Comparison of ENCODE assay signal across 1 cellular context in the genomic region with DNA sequence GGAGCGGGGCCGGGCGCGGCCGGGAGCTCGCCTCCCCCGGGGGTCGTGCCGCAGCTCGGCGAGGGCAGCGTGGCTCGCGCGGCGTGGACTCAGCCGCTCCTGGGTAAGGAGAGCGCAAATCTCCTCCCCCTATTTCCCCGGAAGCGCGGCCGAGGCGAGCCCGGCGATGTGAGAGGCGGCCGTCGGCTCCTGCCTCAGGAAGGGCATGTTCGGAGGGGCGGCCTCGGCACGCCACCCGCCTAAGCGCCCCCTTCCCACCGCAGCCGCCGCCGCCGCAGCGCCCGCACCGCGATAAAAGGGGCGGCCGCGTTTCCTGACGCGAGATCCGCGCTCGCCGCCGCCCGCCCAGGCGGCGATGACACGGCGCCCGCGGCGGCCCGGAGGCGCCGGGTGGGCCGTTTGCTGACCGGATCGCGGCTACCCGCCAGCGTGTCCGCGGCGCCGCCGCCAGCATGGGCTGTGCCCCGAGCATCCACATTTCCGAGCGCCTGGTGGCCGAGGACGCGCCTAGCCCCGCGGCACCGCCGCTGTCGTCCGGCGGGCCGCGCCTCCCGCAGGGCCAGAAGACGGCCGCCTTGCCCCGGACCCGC.
TF ChIP-seq lines count a peak whose summit lies in the region.

A gene with protein sequence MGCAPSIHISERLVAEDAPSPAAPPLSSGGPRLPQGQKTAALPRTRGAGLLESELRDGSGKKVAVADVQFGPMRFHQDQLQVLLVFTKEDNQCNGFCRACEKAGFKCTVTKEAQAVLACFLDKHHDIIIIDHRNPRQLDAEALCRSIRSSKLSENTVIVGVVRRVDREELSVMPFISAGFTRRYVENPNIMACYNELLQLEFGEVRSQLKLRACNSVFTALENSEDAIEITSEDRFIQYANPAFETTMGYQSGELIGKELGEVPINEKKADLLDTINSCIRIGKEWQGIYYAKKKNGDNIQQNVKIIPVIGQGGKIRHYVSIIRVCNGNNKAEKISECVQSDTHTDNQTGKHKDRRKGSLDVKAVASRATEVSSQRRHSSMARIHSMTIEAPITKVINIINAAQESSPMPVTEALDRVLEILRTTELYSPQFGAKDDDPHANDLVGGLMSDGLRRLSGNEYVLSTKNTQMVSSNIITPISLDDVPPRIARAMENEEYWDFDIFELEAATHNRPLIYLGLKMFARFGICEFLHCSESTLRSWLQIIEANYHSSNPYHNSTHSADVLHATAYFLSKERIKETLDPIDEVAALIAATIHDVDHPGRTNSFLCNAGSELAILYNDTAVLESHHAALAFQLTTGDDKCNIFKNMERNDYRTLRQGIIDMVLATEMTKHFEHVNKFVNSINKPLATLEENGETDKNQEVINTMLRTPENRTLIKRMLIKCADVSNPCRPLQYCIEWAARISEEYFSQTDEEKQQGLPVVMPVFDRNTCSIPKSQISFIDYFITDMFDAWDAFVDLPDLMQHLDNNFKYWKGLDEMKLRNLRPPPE (plus strand): TSS at position 146 of the 590 bp plus-strand sequence. CDS start 307 bp downstream, at position 453.

TF ChIP-seq in K562, 482 proteins besides CTCF, POLR2A, EP300 and RAD21 (continues in another document):
- TF ChIP-seq ZNF24 (IDR thresholded peaks at IDR 0.05) (no peak), ZNF41 (CRISPR knock-in tag; conservative IDR thresholded peaks at IDR 0.05) (no peak), BCL6 (CRISPR knock-in tag; IDR thresholded peaks at IDR 0.05) (no peak), ZNF584 (CRISPR knock-in tag; IDR thresholded peaks at IDR 0.05; ENCODE audit: low read depth) (no peak), SAP30 (IDR thresholded peaks at IDR 0.05; ENCODE audit: borderline replicate concordance, insufficient read depth, low read depth, low read length, poor library complexity, severe bottlenecking) (peak; percentile 18), POLR2G (IDR thresholded peaks at IDR 0.05; ENCODE audit: low read depth, low read length) (peak; percentile 34), KDM5B (IDR thresholded peaks at IDR 0.05; ENCODE audit: insufficient replicate concordance, low read depth, low read length) (peak; percentile 27), ZBTB11 (CRISPR knock-in tag; IDR thresholded peaks at IDR 0.05) (0 out of 6 replicates have a peak, but pooled peaks of 1 of the 3 experiments have one; percentile 20), SIN3A (IDR thresholded peaks at IDR 0.05; ENCODE audit: borderline replicate concordance in 2 of 2, control insufficient read depth in 1 of 2, low read depth in 2 of 2, low read length in 2 of 2) (peak in 1 of 2 experiments; percentile 60; a peak in 1 of 4 replicates), RBBP5 (IDR thresholded peaks at IDR 0.05; ENCODE audit: borderline replicate concordance, insufficient read depth, low read length, poor library complexity, severe bottlenecking) (peak; percentile 79), CTCFL (IDR thresholded peaks at IDR 0.05; ENCODE audit: borderline replicate concordance, insufficient read depth, low read depth, low read length, poor library complexity, severe bottlenecking) (peak; percentile 11), PHF8 (IDR thresholded peaks at IDR 0.05; ENCODE audit: borderline replicate concordance, low read length) (peak; percentile 61; the same call in 1 of the 2 replicates), RBM25 (IDR thresholded peaks at IDR 0.05; ENCODE audit: low read depth, low read length, severe bottlenecking) (peak; percentile 39), ELF1 (tag; IDR thresholded peaks at IDR 0.05) (peak; percentile 65), NFATC3 (IDR thresholded peaks at IDR 0.05) (no peak), CEBPG (CRISPR knock-in tag; IDR thresholded peaks at IDR 0.05) (no peak), CEBPG (tag; conservative IDR thresholded peaks at IDR 0.05 in 1 of 2, IDR thresholded peaks at IDR 0.05 in 1 of 2) (no peak), RBFOX2 (IDR thresholded peaks at IDR 0.05; ENCODE audit: low read depth, low read length) (peak; percentile 78), CHD2 (IDR thresholded peaks at IDR 0.05; ENCODE audit: low read depth, low read length) (peak; percentile 72), NELFE (IDR thresholded peaks at IDR 0.05; ENCODE audit: insufficient read depth, insufficient read length) (no peak), BRD4 (IDR thresholded peaks at IDR 0.05) (0 out of 2 replicates have a peak, but pooled peaks have one; percentile 11), TAF1 (IDR thresholded peaks at IDR 0.05; ENCODE audit: control insufficient read depth, extremely low read depth, insufficient read depth, low read length, severe bottlenecking) (peak; percentile 24), GTF2E2 (tag; IDR thresholded peaks at IDR 0.05) (no peak), PTRF (tag; IDR thresholded peaks at IDR 0.05) (no peak), TSHZ1 (CRISPR knock-in tag; IDR thresholded peaks at IDR 0.05) (no peak)
- TF ChIP-seq, protein P1, sequence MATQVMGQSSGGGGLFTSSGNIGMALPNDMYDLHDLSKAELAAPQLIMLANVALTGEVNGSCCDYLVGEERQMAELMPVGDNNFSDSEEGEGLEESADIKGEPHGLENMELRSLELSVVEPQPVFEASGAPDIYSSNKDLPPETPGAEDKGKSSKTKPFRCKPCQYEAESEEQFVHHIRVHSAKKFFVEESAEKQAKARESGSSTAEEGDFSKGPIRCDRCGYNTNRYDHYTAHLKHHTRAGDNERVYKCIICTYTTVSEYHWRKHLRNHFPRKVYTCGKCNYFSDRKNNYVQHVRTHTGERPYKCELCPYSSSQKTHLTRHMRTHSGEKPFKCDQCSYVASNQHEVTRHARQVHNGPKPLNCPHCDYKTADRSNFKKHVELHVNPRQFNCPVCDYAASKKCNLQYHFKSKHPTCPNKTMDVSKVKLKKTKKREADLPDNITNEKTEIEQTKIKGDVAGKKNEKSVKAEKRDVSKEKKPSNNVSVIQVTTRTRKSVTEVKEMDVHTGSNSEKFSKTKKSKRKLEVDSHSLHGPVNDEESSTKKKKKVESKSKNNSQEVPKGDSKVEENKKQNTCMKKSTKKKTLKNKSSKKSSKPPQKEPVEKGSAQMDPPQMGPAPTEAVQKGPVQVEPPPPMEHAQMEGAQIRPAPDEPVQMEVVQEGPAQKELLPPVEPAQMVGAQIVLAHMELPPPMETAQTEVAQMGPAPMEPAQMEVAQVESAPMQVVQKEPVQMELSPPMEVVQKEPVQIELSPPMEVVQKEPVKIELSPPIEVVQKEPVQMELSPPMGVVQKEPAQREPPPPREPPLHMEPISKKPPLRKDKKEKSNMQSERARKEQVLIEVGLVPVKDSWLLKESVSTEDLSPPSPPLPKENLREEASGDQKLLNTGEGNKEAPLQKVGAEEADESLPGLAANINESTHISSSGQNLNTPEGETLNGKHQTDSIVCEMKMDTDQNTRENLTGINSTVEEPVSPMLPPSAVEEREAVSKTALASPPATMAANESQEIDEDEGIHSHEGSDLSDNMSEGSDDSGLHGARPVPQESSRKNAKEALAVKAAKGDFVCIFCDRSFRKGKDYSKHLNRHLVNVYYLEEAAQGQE (CRISPR knock-in tag; IDR thresholded peaks at IDR 0.05; ENCODE audit: low read depth): 0 out of 2 replicates have a peak, but pooled peaks have one; percentile 18
- TF ChIP-seq, protein P2, sequence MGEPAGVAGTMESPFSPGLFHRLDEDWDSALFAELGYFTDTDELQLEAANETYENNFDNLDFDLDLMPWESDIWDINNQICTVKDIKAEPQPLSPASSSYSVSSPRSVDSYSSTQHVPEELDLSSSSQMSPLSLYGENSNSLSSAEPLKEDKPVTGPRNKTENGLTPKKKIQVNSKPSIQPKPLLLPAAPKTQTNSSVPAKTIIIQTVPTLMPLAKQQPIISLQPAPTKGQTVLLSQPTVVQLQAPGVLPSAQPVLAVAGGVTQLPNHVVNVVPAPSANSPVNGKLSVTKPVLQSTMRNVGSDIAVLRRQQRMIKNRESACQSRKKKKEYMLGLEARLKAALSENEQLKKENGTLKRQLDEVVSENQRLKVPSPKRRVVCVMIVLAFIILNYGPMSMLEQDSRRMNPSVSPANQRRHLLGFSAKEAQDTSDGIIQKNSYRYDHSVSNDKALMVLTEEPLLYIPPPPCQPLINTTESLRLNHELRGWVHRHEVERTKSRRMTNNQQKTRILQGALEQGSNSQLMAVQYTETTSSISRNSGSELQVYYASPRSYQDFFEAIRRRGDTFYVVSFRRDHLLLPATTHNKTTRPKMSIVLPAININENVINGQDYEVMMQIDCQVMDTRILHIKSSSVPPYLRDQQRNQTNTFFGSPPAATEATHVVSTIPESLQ (CRISPR knock-in tag; IDR thresholded peaks at IDR 0.05): no peak
- TF ChIP-seq, protein P3, sequence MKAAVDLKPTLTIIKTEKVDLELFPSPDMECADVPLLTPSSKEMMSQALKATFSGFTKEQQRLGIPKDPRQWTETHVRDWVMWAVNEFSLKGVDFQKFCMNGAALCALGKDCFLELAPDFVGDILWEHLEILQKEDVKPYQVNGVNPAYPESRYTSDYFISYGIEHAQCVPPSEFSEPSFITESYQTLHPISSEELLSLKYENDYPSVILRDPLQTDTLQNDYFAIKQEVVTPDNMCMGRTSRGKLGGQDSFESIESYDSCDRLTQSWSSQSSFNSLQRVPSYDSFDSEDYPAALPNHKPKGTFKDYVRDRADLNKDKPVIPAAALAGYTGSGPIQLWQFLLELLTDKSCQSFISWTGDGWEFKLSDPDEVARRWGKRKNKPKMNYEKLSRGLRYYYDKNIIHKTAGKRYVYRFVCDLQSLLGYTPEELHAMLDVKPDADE (conservative IDR thresholded peaks at IDR 0.05; ENCODE audit: control insufficient read depth, low read depth, low read length): 0 out of 2 replicates have a peak, but pooled peaks have one; percentile 34
- TF ChIP-seq, protein P4, sequence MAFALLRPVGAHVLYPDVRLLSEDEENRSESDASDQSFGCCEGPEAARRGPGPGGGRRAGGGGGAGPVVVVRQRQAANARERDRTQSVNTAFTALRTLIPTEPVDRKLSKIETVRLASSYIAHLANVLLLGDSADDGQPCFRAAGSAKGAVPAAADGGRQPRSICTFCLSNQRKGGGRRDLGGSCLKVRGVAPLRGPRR (CRISPR knock-in tag; IDR thresholded peaks at IDR 0.05): no peak
- TF ChIP-seq, protein P5, sequence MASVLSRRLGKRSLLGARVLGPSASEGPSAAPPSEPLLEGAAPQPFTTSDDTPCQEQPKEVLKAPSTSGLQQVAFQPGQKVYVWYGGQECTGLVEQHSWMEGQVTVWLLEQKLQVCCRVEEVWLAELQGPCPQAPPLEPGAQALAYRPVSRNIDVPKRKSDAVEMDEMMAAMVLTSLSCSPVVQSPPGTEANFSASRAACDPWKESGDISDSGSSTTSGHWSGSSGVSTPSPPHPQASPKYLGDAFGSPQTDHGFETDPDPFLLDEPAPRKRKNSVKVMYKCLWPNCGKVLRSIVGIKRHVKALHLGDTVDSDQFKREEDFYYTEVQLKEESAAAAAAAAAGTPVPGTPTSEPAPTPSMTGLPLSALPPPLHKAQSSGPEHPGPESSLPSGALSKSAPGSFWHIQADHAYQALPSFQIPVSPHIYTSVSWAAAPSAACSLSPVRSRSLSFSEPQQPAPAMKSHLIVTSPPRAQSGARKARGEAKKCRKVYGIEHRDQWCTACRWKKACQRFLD (CRISPR knock-in tag; IDR thresholded peaks at IDR 0.05): peak; percentile 44; the same call in 1 of the 2 replicates
